18 cellular contexts compared by ENCODE assay signal in genomic region chr13:98537306-98537705, GRCh38. TPM values are rescaled to one million over a fixed set of nuclear protein-coding genes. Genes with fewer than 3 reads are reported as not detected.
DNase-seq lines count a peak whose midpoint lies in the region; ATAC-seq and TF ChIP-seq lines count a peak whose summit lies in the region.
"Had no signal": no experiment of that assay in that cellular context is flagged by ENCODE, and none has a peak within 500 bp of the region (broad histone marks: within the 10 kb centered on the region; RNA-seq: fewer than 3 reads in every experiment).

No MANE protein-coding gene starts in this region.

- peaks cover 95% of the 10 kb centered on the region for H4K20me1 ChIP-seq in GM23338 (replicated peaks; ENCODE audit: insufficient read depth)
- H4K20me1 ChIP-seq in OCI-LY7 (ENCODE audit: insufficient read depth, low read length): peaks cover 11% of the 10 kb centered on the region

- CTCF ChIA-PET in activated CD4-positive, alpha-beta memory T cell treated with anti-CD3 and anti-CD28 coated beads, Interleukin-2, amount 10 ng/mL, durations not matched to agents 7 days and 5 days (lab: Charles Lee): no interaction called here
- CTCF ChIA-PET in OCI-LY7 (lab: Charles Lee; ENCODE audit: unreplicated experiment): no interaction called here

- H3F3A ChIP-seq in GM23338 (replicated peaks; ENCODE audit: low read depth): no peaks in the 10 kb centered on the region

- intact Hi-C loops in OCI-LY7 (cut with micrococcal nuclease; ENCODE audit: unreplicated experiment): no loop called here

- no peaks in the 10 kb centered on the region for H3K9me2 ChIP-seq in GM23338 (ENCODE audit: insufficient read depth)
- H3K9me2 ChIP-seq in OCI-LY7 (ENCODE audit: insufficient read depth, low read length): no peaks in the 10 kb centered on the region

- no peaks in the 10 kb centered on the region for H3K27me3 ChIP-seq in CD4-positive, CD25-positive, alpha-beta regulatory T cell (ENCODE audit: control insufficient read depth, insufficient read depth, low read length)
- no peaks in the 10 kb centered on the region for H3K27me3 ChIP-seq in GM23338 (ENCODE audit: insufficient read depth)
- H3K27me3 ChIP-seq in SJCRH30: no peaks in the 10 kb centered on the region
- H3K27me3 ChIP-seq: brain microvascular endothelial cell had no signal

- peaks cover 80% of the 10 kb centered on the region for H3K4me1 ChIP-seq in CD4-positive, CD25-positive, alpha-beta regulatory T cell (ENCODE audit: control insufficient read depth, insufficient read depth, low read length, poor library complexity, severe bottlenecking)
- H3K4me1 ChIP-seq in GM23338 (ENCODE audit: insufficient read depth): peaks cover 37% of the 10 kb centered on the region
- peaks cover 8% of the 10 kb centered on the region for H3K4me1 ChIP-seq in OCI-LY7 (ENCODE audit: insufficient read depth, low read length, poor library complexity, severe bottlenecking)
- no peaks in the 10 kb centered on the region for H3K4me1 ChIP-seq in SJCRH30

- no peaks in the 10 kb centered on the region for H3K9me3 Mint-ChIP-seq in CD4-positive, CD25-positive, alpha-beta regulatory T cell
- H3K9me3 Mint-ChIP-seq in GM23338: no peaks in the 10 kb centered on the region; the same call in 2 of the 3 replicates
- H3K9me3 Mint-ChIP-seq in activated CD4-positive, alpha-beta memory T cell treated with anti-CD3 and anti-CD28 coated beads, Interleukin-2, amount 10 ng/mL, durations not matched to agents 7 days and 5 days: no peaks in the 10 kb centered on the region
- no peaks in the 10 kb centered on the region for H3K9me3 Mint-ChIP-seq in nephron progenitor cell
- H3K9me3 Mint-ChIP-seq: activated naive CD8-positive, alpha-beta T cell treated with anti-CD3 and anti-CD28 coated beads, Interleukin-2, amount 10 ng/mL, durations not matched to agents 7 days and 5 days had no signal

- TF ChIP-seq CTCF in GM23338 (conservative IDR thresholded peaks at IDR 0.05; ENCODE audit: low read depth in 2 of 2) (no peak), nephron progenitor cell (IDR thresholded peaks at IDR 0.05) (no peak), OCI-LY7 (conservative IDR thresholded peaks at IDR 0.05; ENCODE audit: low read length) (no peak)

- H2AFZ ChIP-seq in GM23338 (no peak overlapping the region), OCI-LY7 (ENCODE audit: low read length) (no peak overlapping the region)

- no peaks in the 10 kb centered on the region for H3K9me3 ChIP-seq in CD4-positive, CD25-positive, alpha-beta regulatory T cell (ENCODE audit: control insufficient read depth in 2 of 2, low read length in 2 of 2)
- H3K9me3 ChIP-seq in OCI-LY7 (ENCODE audit: low read length): no peaks in the 10 kb centered on the region
- no peaks in the 10 kb centered on the region for H3K9me3 ChIP-seq in SJCRH30 (replicated peaks)

- no peaks in the 10 kb centered on the region for H3K27me3 Mint-ChIP-seq in CD4-positive, CD25-positive, alpha-beta regulatory T cell
- H3K27me3 Mint-ChIP-seq in GM23338 (ENCODE audit: insufficient read depth, low read depth, poor library complexity) (peaks cover 11% of the 10 kb centered on the region), nephron progenitor cell (ENCODE audit: low read depth, poor library complexity) (no peaks in the 10 kb centered on the region)
- no peaks in the 10 kb centered on the region for H3K27me3 Mint-ChIP-seq in activated CD4-positive, alpha-beta memory T cell treated with anti-CD3 and anti-CD28 coated beads, Interleukin-2, amount 10 ng/mL, durations not matched to agents 7 days and 5 days
- H3K27me3 Mint-ChIP-seq: activated naive CD8-positive, alpha-beta T cell treated with anti-CD3 and anti-CD28 coated beads, Interleukin-2, amount 10 ng/mL, durations not matched to agents 7 days and 5 days had no signal

- H3K36me3 Mint-ChIP-seq in CD4-positive, CD25-positive, alpha-beta regulatory T cell: peaks cover 13% of the 10 kb centered on the region
- H3K36me3 Mint-ChIP-seq in GM23338 (ENCODE audit: low read depth): no peaks in the 10 kb centered on the region
- H3K36me3 Mint-ChIP-seq in activated CD4-positive, alpha-beta memory T cell treated with anti-CD3 and anti-CD28 coated beads, Interleukin-2, amount 10 ng/mL, durations not matched to agents 7 days and 5 days (ENCODE audit: low read depth): peaks cover 52% of the 10 kb centered on the region
- H3K36me3 Mint-ChIP-seq in nephron progenitor cell (ENCODE audit: low read depth): peaks cover 25% of the 10 kb centered on the region

- no peak overlapping the region for H3K27ac ChIP-seq in CD4-positive, CD25-positive, alpha-beta regulatory T cell (ENCODE audit: insufficient read depth, low read length, poor library complexity, severe bottlenecking)
- H3K27ac ChIP-seq in GM23338 (ENCODE audit: low read depth) (no peak overlapping the region), OCI-LY7 (ENCODE audit: low read depth, low read length, poor library complexity, severe bottlenecking) (no peak overlapping the region), SJCRH30 (no peak overlapping the region)
- H3K27ac ChIP-seq: brain microvascular endothelial cell, SK-N-MC had no signal

- peak overlapping the region in 2 of 3 donors; percentile 69 to 76 for H3K27ac Mint-ChIP-seq in CD4-positive, CD25-positive, alpha-beta regulatory T cell
- H3K27ac Mint-ChIP-seq in GM23338 (peak overlapping the region; percentile 54; the same call in 1 of the 2 replicates), nephron progenitor cell (peak overlapping the region; percentile 61)
- peak overlapping the region; percentile 44 for H3K27ac Mint-ChIP-seq in activated CD4-positive, alpha-beta memory T cell treated with anti-CD3 and anti-CD28 coated beads, Interleukin-2, amount 10 ng/mL, durations not matched to agents 7 days and 5 days
- H3K27ac Mint-ChIP-seq: activated naive CD8-positive, alpha-beta T cell treated with anti-CD3 and anti-CD28 coated beads, Interleukin-2, amount 10 ng/mL, durations not matched to agents 7 days and 5 days had no signal

- POLR2A ChIA-PET in activated CD4-positive, alpha-beta memory T cell treated with anti-CD3 and anti-CD28 coated beads, Interleukin-2, amount 10 ng/mL, durations not matched to agents 7 days and 5 days (lab: Charles Lee): interaction anchor here (1.3 to 3.5 kb wide), 5 partner anchors 11 to 116 kb away, joined by 3 to 16 read pairs (median 5); partner anchors contain the start of gene STK24
- POLR2A ChIA-PET in OCI-LY7 (lab: Charles Lee): no interaction called here

- H3K79me2 ChIP-seq in GM23338 (replicated peaks; ENCODE audit: insufficient read depth) (peaks cover 100% of the 10 kb centered on the region), OCI-LY7 (ENCODE audit: insufficient read depth, low read depth, low read length) (peaks cover 84% of the 10 kb centered on the region)

- no peaks in the 10 kb centered on the region for H3K36me3 ChIP-seq in CD4-positive, CD25-positive, alpha-beta regulatory T cell (ENCODE audit: control insufficient read depth, insufficient read depth, low read length)
- H3K36me3 ChIP-seq in GM23338 (ENCODE audit: insufficient read depth) (no peaks in the 10 kb centered on the region), OCI-LY7 (ENCODE audit: insufficient read depth, low read length) (peaks cover 8% of the 10 kb centered on the region; the same call in 1 of the 2 replicates), SJCRH30 (no peaks in the 10 kb centered on the region)
- H3K36me3 ChIP-seq: brain microvascular endothelial cell had no signal

- peak in 1 of 2 donors; percentile 25 for ATAC-seq in CD4-positive, CD25-positive, alpha-beta regulatory T cell (ENCODE audit: low read depth in 2 of 2)
- no peak for ATAC-seq in GM23338
- ATAC-seq in HG03196 (IDR thresholded peaks at IDR 0.05; ENCODE audit: unreplicated experiment): no peak

- no TSS peak for BruUV-seq in OCI-LY7 (replicated peaks; lab: Mats Ljungman, UMichigan)

- peak overlapping the region in 3 of 4 donors; percentile 39 to 74 (median 65) for H3K4me3 Mint-ChIP-seq in CD4-positive, CD25-positive, alpha-beta regulatory T cell
- no peak overlapping the region for H3K4me3 Mint-ChIP-seq in GM23338
- H3K4me3 Mint-ChIP-seq in activated CD4-positive, alpha-beta memory T cell treated with anti-CD3 and anti-CD28 coated beads, Interleukin-2, amount 10 ng/mL, durations not matched to agents 7 days and 5 days: no peak overlapping the region
- no peak overlapping the region for H3K4me3 Mint-ChIP-seq in nephron progenitor cell
- H3K4me3 Mint-ChIP-seq: activated naive CD8-positive, alpha-beta T cell treated with anti-CD3 and anti-CD28 coated beads, Interleukin-2, amount 10 ng/mL, durations not matched to agents 7 days and 5 days had no signal

- H3K4me1 Mint-ChIP-seq in CD4-positive, CD25-positive, alpha-beta regulatory T cell: peaks cover 49 to 95% (median 81%) of the 10 kb centered on the region in 4 donors
- H3K4me1 Mint-ChIP-seq in GM23338: peaks cover 71% of the 10 kb centered on the region
- H3K4me1 Mint-ChIP-seq in activated CD4-positive, alpha-beta memory T cell treated with anti-CD3 and anti-CD28 coated beads, Interleukin-2, amount 10 ng/mL, durations not matched to agents 7 days and 5 days: peaks cover 89% of the 10 kb centered on the region
- H3K4me1 Mint-ChIP-seq in nephron progenitor cell: peaks cover 92% of the 10 kb centered on the region

- H3K4me2 ChIP-seq in GM23338: no peak overlapping the region
- no peak overlapping the region for H3K4me2 ChIP-seq in OCI-LY7 (ENCODE audit: low read length)

- H3K4me3 ChIP-seq in CD4-positive, CD25-positive, alpha-beta regulatory T cell (ENCODE audit: low read depth, low read length): no peak overlapping the region
- H3K4me3 ChIP-seq in GM23338: no peak overlapping the region
- no peak overlapping the region for H3K4me3 ChIP-seq in OCI-LY7 (ENCODE audit: low read depth, low read length, poor library complexity, severe bottlenecking)
- H3K4me3 ChIP-seq in SJCRH30: no peak overlapping the region
- H3K4me3 ChIP-seq: SK-N-MC had no signal

- no peak for DNase-seq in CD4-positive, CD25-positive, alpha-beta regulatory T cell
- no peak for DNase-seq in GM23338 (ENCODE audit: low spot score)
- no peak for DNase-seq in activated CD4-positive, alpha-beta memory T cell treated with anti-CD3 and anti-CD28 coated beads, Interleukin-2, amount 10 ng/mL, durations not matched to agents 7 days and 5 days
- no peak for DNase-seq in nephron progenitor cell
- no peak for DNase-seq in OCI-LY7 (ENCODE audit: low spot score)
- no peak for DNase-seq in SJCRH30
- no peak for DNase-seq in stimulated activated CD4-positive, alpha-beta T cell treated with anti-CD3 and anti-CD28 coated beads, Interleukin-4, amount 100 ng/mL, for 4 hours
- DNase-seq: activated CD4-positive, alpha-beta T cell treated with anti-CD3 and anti-CD28 coated beads for 48 hours; activated naive CD8-positive, alpha-beta T cell treated with anti-CD3 and anti-CD28 coated beads, Interleukin-2, amount 10 ng/mL, durations not matched to agents 7 days and 5 days; activated T-cell treated with anti-CD3 and anti-CD28 coated beads, Interleukin-2, amount 50 U/mL, for 48 hours; brain microvascular endothelial cell; dermis blood vessel endothelial cell; GOT3; MV-4-11; NCI-H2029; NCI-H510A had no signal

RNA-seq across cellular contexts. Expression of gene STK24, which starts 39.6 kb away (rescaled TPM):
- total RNA-seq in CD4-positive, CD25-positive, alpha-beta regulatory T cell: 141 TPM
- 10 to 100 TPM; 26.7 to 58.4 (median 40.9) TPM for polyA plus RNA-seq in CD4-positive, CD25-positive, alpha-beta regulatory T cell
- total RNA-seq in GM23338 (2014; rRNA removed; shearing (Covaris generic)): 144 and 157 TPM in 2 replicates
- polyA plus RNA-seq in GM23338 (2016; fragmentation: Nextera tagmentation; extraction: Ambion mirVana): 56.5 and 60.3 TPM in 2 replicates
- total RNA-seq in activated CD4-positive, alpha-beta memory T cell treated with anti-CD3 and anti-CD28 coated beads, Interleukin-2, amount 10 ng/mL, durations not matched to agents 7 days and 5 days: 100 to 1,000 TPM; 189 to 204 TPM
- total RNA-seq in OCI-LY7 (2014; rRNA removed; shearing (Covaris generic)): 51.1 and 60.4 TPM in 2 replicates
- 88.7 and 92.4 TPM in 2 replicates for total RNA-seq in OCI-LY7 (2022)
- 71.4 and 80.2 TPM in 2 replicates for total RNA-seq in SJCRH30 (2014; rRNA removed; shearing (Covaris generic))

Comparison
In these comparisons a context has a peak if more than half of its experiments do, and no peak if none do; other contexts are left out.
1. H3K4me3 Mint-ChIP-seq: peak in CD4-positive, CD25-positive, alpha-beta regulatory T cell (3 of 4); none in GM23338 (single experiment), activated CD4-positive, alpha-beta memory T cell treated with anti-CD3 and anti-CD28 coated beads, Interleukin-2, amount 10 ng/mL, durations not matched to agents 7 days and 5 days (single experiment) and nephron progenitor cell (single experiment).
2. Peak in every context shown above with its lines, with median percentiles within 50 percentile points of each other: H3K27ac Mint-ChIP-seq.